ENCODE assay signal across 11 cellular contexts in the genomic region with DNA sequence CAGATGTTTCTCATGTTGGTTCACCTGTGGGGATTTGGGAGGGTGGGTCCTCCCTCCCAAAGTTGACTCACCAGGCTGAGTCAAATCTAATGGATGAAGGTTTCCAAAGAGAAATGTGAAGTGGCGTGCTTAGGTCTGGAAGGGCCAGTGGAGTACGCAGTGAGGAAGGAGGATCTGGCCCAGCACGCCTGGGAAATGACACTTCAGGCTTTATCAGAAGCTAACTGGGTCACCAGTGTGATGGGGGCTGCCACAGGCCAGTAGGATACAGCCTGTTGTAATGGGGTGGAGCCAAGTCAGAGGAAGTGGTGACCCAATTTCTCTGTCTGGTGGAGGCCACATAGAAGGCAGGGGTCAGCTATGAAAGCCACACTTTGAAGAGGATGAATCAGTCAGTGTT. TPM values are rescaled to one million over a fixed set of nuclear protein-coding genes. Genes with fewer than 3 reads are reported as not detected.
A peak's percentile ranks its signal among the peaks of the same experiment; 100 is the strongest.
DNase-seq lines count a peak whose midpoint lies in the region; ATAC-seq and TF ChIP-seq lines count a peak whose summit lies in the region.
"Had no signal": no experiment of that assay in that cellular context is flagged by ENCODE, and none has a peak within 500 bp of the region (broad histone marks: within the 10 kb centered on the region; RNA-seq: fewer than 3 reads in every experiment).

No MANE protein-coding gene starts in this region.

- CTCF ChIA-PET in Calu3 (lab: Charles Lee): no interaction called here

- peak overlapping the region; percentile 32 for H3K27ac Mint-ChIP-seq in central memory CD8-positive, alpha-beta T cell (ENCODE audit: low read depth)
- H3K27ac Mint-ChIP-seq in natural killer cell treated with Interleukin-12 subunit alpha and Interleukin-12 subunit beta and Interleukin-15 and Interleukin-18, amount 100 ng/mL, for 72 hours: peak overlapping the region; percentile 92 to 99
- H3K27ac Mint-ChIP-seq in Calu3 (ENCODE audit: unreplicated experiment): no peak overlapping the region

- BruUV-seq in Calu3 (replicated peaks; lab: Mats Ljungman, UMichigan): no TSS peak

- H3K4me3 Mint-ChIP-seq in central memory CD8-positive, alpha-beta T cell: no peak overlapping the region
- peak overlapping the region; percentile 81 for H3K4me3 Mint-ChIP-seq in natural killer cell treated with Interleukin-12 subunit alpha and Interleukin-12 subunit beta and Interleukin-15 and Interleukin-18, amount 100 ng/mL, for 72 hours
- H3K4me3 Mint-ChIP-seq in Calu3 (ENCODE audit: low read depth, unreplicated experiment): no peak overlapping the region

- H3K27me3 Mint-ChIP-seq in central memory CD8-positive, alpha-beta T cell: no peaks in the 10 kb centered on the region
- no peaks in the 10 kb centered on the region for H3K27me3 Mint-ChIP-seq in natural killer cell treated with Interleukin-12 subunit alpha and Interleukin-12 subunit beta and Interleukin-15 and Interleukin-18, amount 100 ng/mL, for 72 hours
- H3K27me3 Mint-ChIP-seq in Calu3 (ENCODE audit: unreplicated experiment): no peaks in the 10 kb centered on the region

- no peak for TF ChIP-seq CTCF in Calu3 (IDR thresholded peaks at IDR 0.05; ENCODE audit: unreplicated experiment)

- ATAC-seq in central memory CD8-positive, alpha-beta T cell (replicated peaks; ENCODE audit: extremely low read depth, poor library complexity, severe bottlenecking): peak; percentile 69
- peak; percentile 98 for ATAC-seq in natural killer cell treated with Interleukin-12 subunit alpha and Interleukin-12 subunit beta and Interleukin-15 and Interleukin-18, amount 100 ng/mL, for 72 hours
- ATAC-seq in GM18909 (IDR thresholded peaks at IDR 0.05; ENCODE audit: poor library complexity, unreplicated experiment) (no peak), GM19324 (IDR thresholded peaks at IDR 0.05; ENCODE audit: low FRiP score, unreplicated experiment) (no peak)

- intact Hi-C loops in Calu3 (cut with micrococcal nuclease; ENCODE audit: unreplicated experiment): no loop called here

- H3K4me1 Mint-ChIP-seq in central memory CD8-positive, alpha-beta T cell: peaks cover 14% of the 10 kb centered on the region
- peaks cover 61 to 63% of the 10 kb centered on the region in 2 donors for H3K4me1 Mint-ChIP-seq in natural killer cell treated with Interleukin-12 subunit alpha and Interleukin-12 subunit beta and Interleukin-15 and Interleukin-18, amount 100 ng/mL, for 72 hours (ENCODE audit: low read depth in 2 of 2)
- H3K4me1 Mint-ChIP-seq in Calu3 (ENCODE audit: low read depth, unreplicated experiment): no peaks in the 10 kb centered on the region

- DNase-seq in NK-92 treated with Interleukin-12 subunit alpha and Interleukin-12 subunit beta, amount 100 ng/mL, for 24 hours (lab: John Stamatoyannopoulos, UW): peak; percentile 20
- DNase-seq in NK-92 (lab: John Stamatoyannopoulos, UW; ENCODE audit: unreplicated experiment) (no peak), T-helper 22 cell (ENCODE audit: low read depth) (peak; percentile 25), Calu3 (no peak)
- no peak for DNase-seq in central memory CD8-positive, alpha-beta T cell (ENCODE audit: low spot score in 2 of 2)
- DNase-seq in natural killer cell treated with Interleukin-12 subunit alpha and Interleukin-12 subunit beta and Interleukin-15 and Interleukin-18, amount 100 ng/mL, for 72 hours (ENCODE audit: low spot score): peak; percentile 87
- DNase-seq: 8988T, GF-D8, SHP77 had no signal

- H3K9me3 Mint-ChIP-seq in central memory CD8-positive, alpha-beta T cell: no peaks in the 10 kb centered on the region
- H3K9me3 Mint-ChIP-seq in natural killer cell treated with Interleukin-12 subunit alpha and Interleukin-12 subunit beta and Interleukin-15 and Interleukin-18, amount 100 ng/mL, for 72 hours: no peaks in the 10 kb centered on the region
- H3K9me3 Mint-ChIP-seq in Calu3 (ENCODE audit: low read depth, unreplicated experiment): no peaks in the 10 kb centered on the region

- peaks cover 33% of the 10 kb centered on the region for H3K36me3 Mint-ChIP-seq in central memory CD8-positive, alpha-beta T cell (ENCODE audit: insufficient read depth)
- H3K36me3 Mint-ChIP-seq in natural killer cell treated with Interleukin-12 subunit alpha and Interleukin-12 subunit beta and Interleukin-15 and Interleukin-18, amount 100 ng/mL, for 72 hours: peaks cover 38% of the 10 kb centered on the region
- H3K36me3 Mint-ChIP-seq in Calu3 (ENCODE audit: insufficient read depth, unreplicated experiment): peaks cover 8% of the 10 kb centered on the region

RNA-seq across cellular contexts. Expression of a gene that starts 18.0 kb away (rescaled TPM):
- total RNA-seq in natural killer cell treated with Interleukin-12 subunit alpha and Interleukin-12 subunit beta and Interleukin-15 and Interleukin-18, amount 100 ng/mL, for 72 hours: 10 to 100 TPM; 37.0 to 70.2 TPM
- total RNA-seq in Calu3 (2022): 11.9 and 12.5 TPM in 2 replicates

RNA-seq across cellular contexts. Expression of a gene that starts 38.5 kb away (rescaled TPM):
- total RNA-seq in natural killer cell treated with Interleukin-12 subunit alpha and Interleukin-12 subunit beta and Interleukin-15 and Interleukin-18, amount 100 ng/mL, for 72 hours: 1 to 10 TPM; 8.5 TPM
- 4.7 and 5.3 TPM in 2 replicates for total RNA-seq in Calu3 (2022)

Comparison
In these comparisons a context has a peak if more than half of its experiments do, and no peak if none do; other contexts are left out.
1. DNase-seq: peak in NK-92 treated with Interleukin-12 subunit alpha and Interleukin-12 subunit beta, amount 100 ng/mL, for 24 hours (single experiment), T-helper 22 cell (single experiment) and natural killer cell treated with Interleukin-12 subunit alpha and Interleukin-12 subunit beta and Interleukin-15 and Interleukin-18, amount 100 ng/mL, for 72 hours (single experiment); none in NK-92 (single experiment), central memory CD8-positive, alpha-beta T cell (0 of 2) and Calu3 (single experiment).
2. ATAC-seq: peak in central memory CD8-positive, alpha-beta T cell (single experiment) and natural killer cell treated with Interleukin-12 subunit alpha and Interleukin-12 subunit beta and Interleukin-15 and Interleukin-18, amount 100 ng/mL, for 72 hours (2 of 2); none in GM18909 (single experiment) and GM19324 (single experiment).